ENCODE assay signal across 12 cellular contexts in the genomic region with DNA sequence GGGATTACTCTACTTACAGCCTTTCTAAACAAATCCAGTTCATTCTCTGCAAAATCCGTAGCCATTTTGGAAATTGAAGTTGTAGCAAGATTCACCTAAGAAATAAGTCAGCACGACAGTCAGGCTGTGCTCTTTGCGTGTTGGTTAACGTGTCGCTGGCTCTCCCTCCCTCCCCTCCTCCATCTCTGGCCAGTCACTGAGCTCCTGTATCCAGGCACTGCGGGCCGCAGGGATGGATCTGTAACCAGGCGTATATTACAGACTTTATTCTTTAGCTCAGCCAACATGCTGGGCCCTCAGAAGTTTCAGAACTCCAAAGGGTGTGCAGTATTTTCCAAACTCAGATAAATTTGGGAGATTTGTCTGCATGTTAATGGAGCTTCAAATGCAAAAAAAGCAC. TPM values are rescaled to one million over a fixed set of nuclear protein-coding genes. Genes with fewer than 3 reads are reported as not detected.
A peak's percentile ranks its signal among the peaks of the same experiment; 100 is the strongest.
DNase-seq lines count a peak whose midpoint lies in the region; ATAC-seq and TF ChIP-seq lines count a peak whose summit lies in the region.
"Had no signal": no experiment of that assay in that cellular context is flagged by ENCODE, and none has a peak within 500 bp of the region (broad histone marks: within the 10 kb centered on the region; RNA-seq: fewer than 3 reads in every experiment).

No MANE protein-coding gene starts in this region.

- no peak for DNase-seq in activated CD4-positive, alpha-beta T cell treated with anti-CD3 and anti-CD28 coated beads, Interleukin-2, amount 10 ng/mL, durations not matched to agents 7 days and 5 days
- no peak for DNase-seq in activated CD4-positive, alpha-beta T cell treated with anti-CD3 and anti-CD28 coated beads, Interleukin-2, amount 50 U/mL, for 1 hour
- DNase-seq in central memory CD8-positive, alpha-beta T cell (ENCODE audit: low spot score in 2 of 2) = no peak
- no peak for DNase-seq in stimulated activated naive B cell treated with anti-CD40 and anti-IgM and Interleukin-4, amounts not matched to agents 10 μg/mL and 1 μg/mL and 100 μg/mL, for 72 hours
- DNase-seq in NOMO-1 treated with dmso at 0.1 percent for 144 hours (lab: John Stamatoyannopoulos, UW; ENCODE audit: unreplicated experiment) (no peak), 8988T (no peak)
- DNase-seq: activated T-cell treated with anti-CD3 and anti-CD28 coated beads for 4 hours, NCI-H1105 had no signal

- peaks cover 84% of the 10 kb centered on the region for H3K4me1 ChIP-seq in Loucy (ENCODE audit: insufficient read depth, low read length, poor library complexity, severe bottlenecking)

- peak overlapping the region; percentile 67 for H3K9ac ChIP-seq in Loucy (ENCODE audit: low read depth, low read length, poor library complexity, severe bottlenecking)

- H4K20me1 ChIP-seq in Loucy (ENCODE audit: insufficient read depth, low read length, poor library complexity, severe bottlenecking) = no peaks in the 10 kb centered on the region

- peaks cover 8% of the 10 kb centered on the region; the same call in 1 of the 2 replicates for H3K79me2 ChIP-seq in Loucy (ENCODE audit: insufficient read depth, low read length)
- H3K79me2 ChIP-seq: hepatocyte had no signal

- H3F3A ChIP-seq in Loucy (ENCODE audit: low read depth) = peaks cover 7% of the 10 kb centered on the region; the same call in 1 of the 2 replicates

- peak overlapping the region; percentile 73 for H3K4me3 Mint-ChIP-seq in activated CD4-positive, alpha-beta T cell treated with anti-CD3 and anti-CD28 coated beads, Interleukin-2, amount 10 ng/mL, durations not matched to agents 7 days and 5 days
- H3K4me3 Mint-ChIP-seq in central memory CD8-positive, alpha-beta T cell = peak overlapping the region; percentile 46
- no peak overlapping the region for H3K4me3 Mint-ChIP-seq in stimulated activated naive B cell treated with anti-CD40 and anti-IgM and Interleukin-4, amounts not matched to agents 10 μg/mL and 1 μg/mL and 100 μg/mL, for 72 hours

- no peaks in the 10 kb centered on the region for H3K9me2 ChIP-seq in Loucy (replicated peaks; ENCODE audit: low read depth, low read length)

- H3K36me3 ChIP-seq in Loucy (ENCODE audit: insufficient read depth, low read length) = no peaks in the 10 kb centered on the region

- H3K4me1 Mint-ChIP-seq in activated CD4-positive, alpha-beta T cell treated with anti-CD3 and anti-CD28 coated beads, Interleukin-2, amount 10 ng/mL, durations not matched to agents 7 days and 5 days = peaks cover 98% of the 10 kb centered on the region
- peaks cover 79% of the 10 kb centered on the region for H3K4me1 Mint-ChIP-seq in central memory CD8-positive, alpha-beta T cell
- peaks cover 71 to 93% of the 10 kb centered on the region in 2 donors for H3K4me1 Mint-ChIP-seq in stimulated activated naive B cell treated with anti-CD40 and anti-IgM and Interleukin-4, amounts not matched to agents 10 μg/mL and 1 μg/mL and 100 μg/mL, for 72 hours

- no peak overlapping the region for H2AFZ ChIP-seq in Loucy (ENCODE audit: low read length)
- H2AFZ ChIP-seq: hepatocyte had no signal

- H3K36me3 Mint-ChIP-seq in activated CD4-positive, alpha-beta T cell treated with anti-CD3 and anti-CD28 coated beads, Interleukin-2, amount 10 ng/mL, durations not matched to agents 7 days and 5 days (ENCODE audit: low read depth) = peaks cover 69% of the 10 kb centered on the region
- peaks cover 27% of the 10 kb centered on the region for H3K36me3 Mint-ChIP-seq in central memory CD8-positive, alpha-beta T cell (ENCODE audit: insufficient read depth)
- H3K36me3 Mint-ChIP-seq in stimulated activated naive B cell treated with anti-CD40 and anti-IgM and Interleukin-4, amounts not matched to agents 10 μg/mL and 1 μg/mL and 100 μg/mL, for 72 hours = peaks cover 21 to 43% of the 10 kb centered on the region in 2 donors

- peak overlapping the region; percentile 54 for H3K4me3 ChIP-seq in Loucy (ENCODE audit: low read length, poor library complexity, severe bottlenecking)
- H3K4me3 ChIP-seq: hepatocyte, left lung had no signal

- no peaks in the 10 kb centered on the region for H3K9me3 Mint-ChIP-seq in activated CD4-positive, alpha-beta T cell treated with anti-CD3 and anti-CD28 coated beads, Interleukin-2, amount 10 ng/mL, durations not matched to agents 7 days and 5 days
- no peaks in the 10 kb centered on the region for H3K9me3 Mint-ChIP-seq in central memory CD8-positive, alpha-beta T cell
- no peaks in the 10 kb centered on the region for H3K9me3 Mint-ChIP-seq in stimulated activated naive B cell treated with anti-CD40 and anti-IgM and Interleukin-4, amounts not matched to agents 10 μg/mL and 1 μg/mL and 100 μg/mL, for 72 hours

- H3K4me2 ChIP-seq in Loucy (ENCODE audit: low read depth, low read length, poor library complexity, severe bottlenecking) = peak overlapping the region; percentile 63
- H3K4me2 ChIP-seq: hepatocyte had no signal

- no peaks in the 10 kb centered on the region for H3K27me3 ChIP-seq in Loucy (ENCODE audit: insufficient read depth, low read length, poor library complexity, severe bottlenecking)
- H3K27me3 ChIP-seq: hepatocyte, left lung had no signal

- peak overlapping the region; percentile 98 for H3K27ac Mint-ChIP-seq in activated CD4-positive, alpha-beta T cell treated with anti-CD3 and anti-CD28 coated beads, Interleukin-2, amount 10 ng/mL, durations not matched to agents 7 days and 5 days
- peak overlapping the region; percentile 96 for H3K27ac Mint-ChIP-seq in central memory CD8-positive, alpha-beta T cell (ENCODE audit: low read depth)
- H3K27ac Mint-ChIP-seq in stimulated activated naive B cell treated with anti-CD40 and anti-IgM and Interleukin-4, amounts not matched to agents 10 μg/mL and 1 μg/mL and 100 μg/mL, for 72 hours = peak overlapping the region; percentile 74

- POLR2A ChIA-PET in activated CD4-positive, alpha-beta T cell treated with anti-CD3 and anti-CD28 coated beads, Interleukin-2, amount 10 ng/mL, durations not matched to agents 7 days and 5 days (lab: Charles Lee) = interaction anchor here (0.9 to 1.5 kb wide), 2 partner anchors 39 to 132 kb away, joined by 3 to 5 read pairs; no protein-coding TSS in a partner anchor

- ATAC-seq in central memory CD8-positive, alpha-beta T cell (replicated peaks; ENCODE audit: extremely low read depth, poor library complexity, severe bottlenecking) = no peak
- ATAC-seq in stimulated activated naive B cell treated with anti-CD40 and anti-IgM and Interleukin-4, amounts not matched to agents 10 μg/mL and 1 μg/mL and 100 μg/mL, for 72 hours (replicated peaks) = no peak
- no peak for ATAC-seq in HG03521 (IDR thresholded peaks at IDR 0.05; ENCODE audit: unreplicated experiment)

- no peaks in the 10 kb centered on the region for H3K27me3 Mint-ChIP-seq in activated CD4-positive, alpha-beta T cell treated with anti-CD3 and anti-CD28 coated beads, Interleukin-2, amount 10 ng/mL, durations not matched to agents 7 days and 5 days
- no peaks in the 10 kb centered on the region for H3K27me3 Mint-ChIP-seq in central memory CD8-positive, alpha-beta T cell
- H3K27me3 Mint-ChIP-seq in stimulated activated naive B cell treated with anti-CD40 and anti-IgM and Interleukin-4, amounts not matched to agents 10 μg/mL and 1 μg/mL and 100 μg/mL, for 72 hours = no peaks in the 10 kb centered on the region

- no peaks in the 10 kb centered on the region for H3K9me3 ChIP-seq in Loucy (ENCODE audit: insufficient read depth, low read depth, low read length)
- H3K9me3 ChIP-seq: left lung had no signal

- TF ChIP-seq CTCF in Loucy (conservative IDR thresholded peaks at IDR 0.05; ENCODE audit: low read length) = no peak

- CTCF ChIA-PET in activated CD4-positive, alpha-beta T cell treated with anti-CD3 and anti-CD28 coated beads, Interleukin-2, amount 10 ng/mL, durations not matched to agents 7 days and 5 days (lab: Charles Lee) = interaction anchor here (0.7 to 5.5 kb wide), 32 partner anchors 9 to 316 kb away, joined by 3 to 53 read pairs (median 7); partner anchors contain the start of genes GTF3C1, KATNIP and NSMCE1

RNA-seq across cellular contexts. Expression of gene KDM8, which starts 30.8 kb away (rescaled TPM):
- 10 to 100 TPM; 22.5 to 25.0 TPM for total RNA-seq in activated CD4-positive, alpha-beta T cell treated with anti-CD3 and anti-CD28 coated beads, Interleukin-2, amount 10 ng/mL, durations not matched to agents 7 days and 5 days

RNA-seq across cellular contexts. Expression of gene NSMCE1, which starts 34.4 kb away (rescaled TPM):
- total RNA-seq in activated CD4-positive, alpha-beta T cell treated with anti-CD3 and anti-CD28 coated beads, Interleukin-2, amount 10 ng/mL, durations not matched to agents 7 days and 5 days = 100 to 1,000 TPM in 1 of 2 experiments, 10 to 100 TPM in 1; 95.8 to 106 TPM

Comparison
In these comparisons a context has a peak if more than half of its experiments do, and no peak if none do; other contexts are left out.
1. H3K4me3 Mint-ChIP-seq: peak in activated CD4-positive, alpha-beta T cell treated with anti-CD3 and anti-CD28 coated beads, Interleukin-2, amount 10 ng/mL, durations not matched to agents 7 days and 5 days (single experiment) and central memory CD8-positive, alpha-beta T cell (single experiment); none in stimulated activated naive B cell treated with anti-CD40 and anti-IgM and Interleukin-4, amounts not matched to agents 10 μg/mL and 1 μg/mL and 100 μg/mL, for 72 hours (0 of 2).
2. Peak in every context shown above with its lines, with median percentiles within 50 percentile points of each other: H3K27ac Mint-ChIP-seq.